Comparison of ENCODE assay signal across 22 cellular contexts in the genomic region with DNA sequence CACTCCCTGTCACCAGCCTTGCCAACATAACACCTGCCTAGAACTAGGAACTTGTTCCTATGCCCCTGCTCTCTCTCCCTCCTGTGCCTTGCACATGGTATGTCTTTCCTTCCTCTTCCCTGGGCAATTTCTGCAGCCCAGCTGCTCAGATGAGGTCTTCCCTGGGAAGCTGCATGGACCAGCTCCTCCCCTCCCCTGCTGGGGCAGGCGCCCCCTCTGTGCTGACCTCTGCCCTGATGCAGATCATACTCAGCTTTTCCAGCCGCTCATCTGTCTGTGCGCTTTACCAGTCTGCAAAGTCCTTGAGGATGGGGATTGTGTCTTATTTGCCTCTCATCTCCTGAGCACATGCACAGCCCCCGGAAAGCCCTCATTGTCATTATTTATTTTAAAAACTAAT.
"Had no signal": no experiment of that assay in that cellular context is flagged by ENCODE, and none has a peak within 500 bp of the region (broad histone marks: within the 10 kb centered on the region; RNA-seq: fewer than 3 reads in every experiment).

No MANE protein-coding gene starts in this region.

- DNase-seq: activated CD4-positive, alpha-beta T cell treated with anti-CD3 and anti-CD28 coated beads for 1 hour; activated CD4-positive, alpha-beta T cell treated with anti-CD3 and anti-CD28 coated beads, Interleukin-2, amount 50 U/mL, for 1 hour; activated CD8-positive, alpha-beta T cell treated with anti-CD3 and anti-CD28 coated beads for 36 hours; activated gamma-delta T cell treated with Interleukin-2 at 50 U/mL for 16 hours; activated naive CD4-positive, alpha-beta T cell treated with anti-CD3 and anti-CD28 coated beads, Interleukin-2, amount 50 U/mL, for 16 hours; activated T-cell treated with anti-CD3 and anti-CD28 coated beads, Interleukin-2, amount 50 U/mL, for 4 hours; amniotic stem cell; central memory CD4-positive, alpha-beta T cell; endodermal cell; foreskin keratinocyte; left ventricle myocardium superior; stimulated activated CD4-positive, alpha-beta T cell treated with anti-CD3 and anti-CD28 coated beads, Interleukin-15, amount 100 ng/mL, for 24 hours; stimulated activated CD4-positive, alpha-beta T cell treated with anti-CD3 and anti-CD28 coated beads, Interleukin-2, amount 100 ng/mL, for 24 hours; stimulated activated naive CD4-positive, alpha-beta T cell; T-helper 2 cell; tibial artery had no signal

- H3K27ac ChIP-seq: breast epithelium, esophagus muscularis mucosa, foreskin keratinocyte, suprapubic skin, tibial artery had no signal

- H3K27me3 Mint-ChIP-seq: activated CD8-positive, alpha-beta T cell treated with anti-CD3 and anti-CD28 coated beads for 36 hours had no signal

- H3K4me3 ChIP-seq: breast epithelium, esophagus muscularis mucosa, smooth muscle cell, suprapubic skin, tibial artery had no signal

- H3K9me3 Mint-ChIP-seq: activated CD8-positive, alpha-beta T cell treated with anti-CD3 and anti-CD28 coated beads for 36 hours; activated T-cell treated with anti-CD3 and anti-CD28 coated beads, Interleukin-2, amount 50 U/mL, for 4 hours; activated T-helper 17 cell treated with anti-CD3 and anti-CD28 coated beads, Interleukin-2, amount 50 U/mL, for 72 hours; dendritic cell treated with granulocyte-macrophage colony-stimulating factor and Interleukin-4, amounts not matched to agents 40 ng/mL and 50 ng/mL, for 4 days; endodermal cell had no signal

- ATAC-seq: activated CD8-positive, alpha-beta T cell treated with anti-CD3 and anti-CD28 coated beads for 36 hours; activated T-cell treated with anti-CD3 and anti-CD28 coated beads, Interleukin-2, amount 50 U/mL, for 4 hours; activated T-helper 17 cell treated with anti-CD3 and anti-CD28 coated beads, Interleukin-2, amount 50 U/mL, for 72 hours; foreskin keratinocyte; left ventricle myocardium superior had no signal

- H3K27ac Mint-ChIP-seq: activated CD8-positive, alpha-beta T cell treated with anti-CD3 and anti-CD28 coated beads for 36 hours; activated T-helper 17 cell treated with anti-CD3 and anti-CD28 coated beads, Interleukin-2, amount 50 U/mL, for 72 hours; dendritic cell treated with granulocyte-macrophage colony-stimulating factor and Interleukin-4, amounts not matched to agents 40 ng/mL and 50 ng/mL, for 4 days; endodermal cell had no signal

- H3K4me3 Mint-ChIP-seq: activated CD8-positive, alpha-beta T cell treated with anti-CD3 and anti-CD28 coated beads for 36 hours; activated T-cell treated with anti-CD3 and anti-CD28 coated beads, Interleukin-2, amount 50 U/mL, for 4 hours; activated T-helper 17 cell treated with anti-CD3 and anti-CD28 coated beads, Interleukin-2, amount 50 U/mL, for 72 hours; dendritic cell treated with granulocyte-macrophage colony-stimulating factor and Interleukin-4, amounts not matched to agents 40 ng/mL and 50 ng/mL, for 4 days; endodermal cell had no signal

- H3K4me1 ChIP-seq: breast epithelium, foreskin keratinocyte, tibial artery had no signal

- H3K4me1 Mint-ChIP-seq: activated T-helper 17 cell treated with anti-CD3 and anti-CD28 coated beads, Interleukin-2, amount 50 U/mL, for 72 hours had no signal

- H3K9me3 ChIP-seq: breast epithelium, esophagus muscularis mucosa, suprapubic skin, tibial artery had no signal

- H3K36me3 ChIP-seq: breast epithelium, esophagus muscularis mucosa, suprapubic skin had no signal

- H3K27me3 ChIP-seq: breast epithelium, esophagus muscularis mucosa, suprapubic skin, tibial artery had no signal
